ENCODE assay signal across 13 cellular contexts in genomic region chr2:223602972-223603371, GRCh38. TPM values are rescaled to one million over a fixed set of nuclear protein-coding genes. Genes with fewer than 3 reads are reported as not detected.
DNase-seq lines count a peak whose midpoint lies in the region; ATAC-seq, FAIRE-seq and TF ChIP-seq lines count a peak whose summit lies in the region.
"Had no signal": no experiment of that assay in that cellular context is flagged by ENCODE, and none has a peak within 500 bp of the region (broad histone marks: within the 10 kb centered on the region; RNA-seq: fewer than 3 reads in every experiment).

No MANE protein-coding gene starts in this region.

- TF ChIP-seq CTCF in mammary epithelial cell (conservative IDR thresholded peaks at IDR 0.05 in 1 of 2, IDR thresholded peaks at IDR 0.05 in 1 of 2; ENCODE audit: extremely low read depth in 1 of 2, insufficient read depth in 1 of 2, low read depth in 1 of 2, low read length in 2 of 2) (no peak), breast epithelium (IDR thresholded peaks at IDR 0.05) (no peak), fibroblast of villous mesenchyme (IDR thresholded peaks at IDR 0.05; ENCODE audit: insufficient read depth, low read depth, low read length) (no peak)

- peak; percentile 5 for FAIRE-seq in TTC549 (lab: Jason Lieb, UNC)
- FAIRE-seq: HTR-8/SVneo, K562 had no signal

- H3K27ac ChIP-seq in mammary epithelial cell (ENCODE audit: insufficient read depth, low read depth, low read length) (no peak overlapping the region), breast epithelium (no peak overlapping the region)
- H3K27ac ChIP-seq: RWPE1, SJCRH30 had no signal

- dilution Hi-C loops in mammary epithelial cell (cut with HindIII; ENCODE audit: low sequenced_read_pairs), result no loop called here

- H3K9ac ChIP-seq in mammary epithelial cell (ENCODE audit: insufficient read depth, low read length), result no peak overlapping the region

- H3K4me2 ChIP-seq in mammary epithelial cell (ENCODE audit: insufficient read depth, low read depth, low read length), result peak overlapping the region; percentile 51

- H3K4me3 ChIP-seq in mammary epithelial cell (replicated peaks in 1 of 3; ENCODE audit: insufficient read depth in 1 of 3, low read depth in 2 of 3, low read length in 3 of 3), result no peak overlapping the region
- H3K4me3 ChIP-seq in breast epithelium, result no peak overlapping the region
- no peak overlapping the region for H3K4me3 ChIP-seq in fibroblast of villous mesenchyme (ENCODE audit: low read depth, low read length)
- H3K4me3 ChIP-seq: GM12878, K562, SJCRH30 had no signal

- no peaks in the 10 kb centered on the region for H4K20me1 ChIP-seq in mammary epithelial cell (ENCODE audit: insufficient read depth, low read length)

- H3K9me3 ChIP-seq in mammary epithelial cell (replicated peaks; ENCODE audit: insufficient read depth, low read length) (no peaks in the 10 kb centered on the region), breast epithelium (no peaks in the 10 kb centered on the region)
- H3K9me3 ChIP-seq: SJCRH30 had no signal

- peaks cover 12% of the 10 kb centered on the region for H3K4me1 ChIP-seq in mammary epithelial cell (ENCODE audit: insufficient read depth, low read length)
- H3K4me1 ChIP-seq in breast epithelium, result no peaks in the 10 kb centered on the region
- H3K4me1 ChIP-seq: SJCRH30 had no signal

- in situ Hi-C loops in mammary epithelial cell (cut with MboI; ENCODE audit: low sequenced_read_pairs in 2 of 2), result no loop called here

- H3K27me3 ChIP-seq in mammary epithelial cell (ENCODE audit: insufficient read depth, low read length), result no peaks in the 10 kb centered on the region
- no peaks in the 10 kb centered on the region for H3K27me3 ChIP-seq in breast epithelium
- H3K27me3 ChIP-seq: SJCRH30 had no signal

- CTCF ChIA-PET in mammary epithelial cell (lab: Charles Lee; ENCODE audit: low non-redundant PET), result no interaction called here

- ATAC-seq in HG02678 (IDR thresholded peaks at IDR 0.05; ENCODE audit: unreplicated experiment), result no peak

- intact Hi-C loops in mammary epithelial cell (cut with micrococcal nuclease) (loop anchor here (1.0 kb wide), 1 partner anchor 632 kb away; no protein-coding TSS in a partner anchor), breast epithelium (cut with DNase I; ENCODE audit: low total_unique reads) (no loop called here)

- DNase-seq in mammary epithelial cell (no peak), breast epithelium (ENCODE audit: low spot score in 2 of 2) (no peak), fibroblast of villous mesenchyme (ENCODE audit: low read depth) (peak; percentile 42), NCI-H446 (lab: John Stamatoyannopoulos, UW) (no peak), Ammon's horn (ENCODE audit: low spot score) (no peak)
- DNase-seq: SJCRH30 had no signal

- H3K79me2 ChIP-seq in mammary epithelial cell (ENCODE audit: insufficient read depth, low read length), result no peaks in the 10 kb centered on the region

- WGBS in mammary epithelial cell (ENCODE audit: low coverage, missing lambda C conversion rate), result 90% methylated on average over 2 of the region's 2 CpGs

- no TSS peak for BruUV-seq in mammary epithelial cell (replicated peaks; lab: Mats Ljungman, UMichigan)

- no peak for TF ChIP-seq POLR2A in breast epithelium (IDR thresholded peaks at IDR 0.05)

- no peaks in the 10 kb centered on the region for H3K36me3 ChIP-seq in mammary epithelial cell (ENCODE audit: insufficient read depth, low read length)
- H3K36me3 ChIP-seq in breast epithelium, result no peaks in the 10 kb centered on the region
- H3K36me3 ChIP-seq: SJCRH30 had no signal

- H2AFZ ChIP-seq in mammary epithelial cell (ENCODE audit: low read depth, low read length), result no peak overlapping the region

RNA-seq across cellular contexts. Expression of gene SCG2, which starts 0.8 kb away (rescaled TPM):
- total RNA-seq in mammary epithelial cell (not detected), breast epithelium (under 1 TPM in 2 of 3 donors, not detected in 1; 0.32 to 0.66 TPM), fibroblast of villous mesenchyme (0.86 and 0.97 TPM in 2 replicates)
- 0.16 TPM for polyA plus RNA-seq in mammary epithelial cell
- not detected for polyA minus RNA-seq in mammary epithelial cell
- total RNA-seq: CD8-positive, alpha-beta T cell; GM12878; SJCRH30 had no signal
